ENCODE assay signal across 1 cellular context in the genomic region with DNA sequence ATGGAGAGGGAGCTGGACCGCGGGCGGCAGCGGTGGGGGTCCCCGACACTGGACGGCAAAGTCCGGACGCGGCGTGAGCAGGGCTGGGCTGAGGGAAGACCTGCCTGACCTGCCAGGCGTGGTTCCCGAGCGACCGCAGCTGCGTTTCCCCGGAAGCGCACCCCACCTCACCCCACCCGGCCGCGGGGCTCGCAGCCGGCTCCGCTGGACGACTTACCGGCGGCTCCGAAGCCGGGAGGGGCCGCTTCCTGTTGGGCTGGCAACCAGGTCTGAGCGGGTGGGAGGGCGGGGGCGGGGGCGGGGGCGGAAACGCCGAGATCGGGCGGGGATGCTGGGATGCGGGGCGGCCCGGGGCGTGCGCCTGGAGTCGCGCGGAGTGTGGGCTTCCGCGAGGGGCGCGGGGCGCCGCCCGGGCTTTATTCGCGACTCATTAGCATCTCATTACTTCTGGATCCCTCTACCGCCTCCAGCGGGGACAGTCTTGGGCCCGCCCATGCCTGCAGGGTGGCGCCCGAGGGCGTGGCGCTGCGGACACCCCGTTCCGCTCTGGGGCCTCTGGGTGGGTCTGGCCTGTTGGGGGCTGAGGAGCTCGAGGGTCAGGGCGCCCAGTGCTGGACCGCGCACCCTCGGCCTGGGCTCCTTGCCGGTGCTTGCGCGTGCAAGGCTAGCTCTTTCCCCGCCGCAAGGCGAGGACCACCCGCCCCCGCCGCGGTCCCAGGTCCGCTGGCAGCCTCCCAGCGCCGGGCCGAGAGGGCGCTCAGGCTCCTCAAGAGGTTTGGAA.
TF ChIP-seq lines count a peak whose summit lies in the region.

A gene with protein sequence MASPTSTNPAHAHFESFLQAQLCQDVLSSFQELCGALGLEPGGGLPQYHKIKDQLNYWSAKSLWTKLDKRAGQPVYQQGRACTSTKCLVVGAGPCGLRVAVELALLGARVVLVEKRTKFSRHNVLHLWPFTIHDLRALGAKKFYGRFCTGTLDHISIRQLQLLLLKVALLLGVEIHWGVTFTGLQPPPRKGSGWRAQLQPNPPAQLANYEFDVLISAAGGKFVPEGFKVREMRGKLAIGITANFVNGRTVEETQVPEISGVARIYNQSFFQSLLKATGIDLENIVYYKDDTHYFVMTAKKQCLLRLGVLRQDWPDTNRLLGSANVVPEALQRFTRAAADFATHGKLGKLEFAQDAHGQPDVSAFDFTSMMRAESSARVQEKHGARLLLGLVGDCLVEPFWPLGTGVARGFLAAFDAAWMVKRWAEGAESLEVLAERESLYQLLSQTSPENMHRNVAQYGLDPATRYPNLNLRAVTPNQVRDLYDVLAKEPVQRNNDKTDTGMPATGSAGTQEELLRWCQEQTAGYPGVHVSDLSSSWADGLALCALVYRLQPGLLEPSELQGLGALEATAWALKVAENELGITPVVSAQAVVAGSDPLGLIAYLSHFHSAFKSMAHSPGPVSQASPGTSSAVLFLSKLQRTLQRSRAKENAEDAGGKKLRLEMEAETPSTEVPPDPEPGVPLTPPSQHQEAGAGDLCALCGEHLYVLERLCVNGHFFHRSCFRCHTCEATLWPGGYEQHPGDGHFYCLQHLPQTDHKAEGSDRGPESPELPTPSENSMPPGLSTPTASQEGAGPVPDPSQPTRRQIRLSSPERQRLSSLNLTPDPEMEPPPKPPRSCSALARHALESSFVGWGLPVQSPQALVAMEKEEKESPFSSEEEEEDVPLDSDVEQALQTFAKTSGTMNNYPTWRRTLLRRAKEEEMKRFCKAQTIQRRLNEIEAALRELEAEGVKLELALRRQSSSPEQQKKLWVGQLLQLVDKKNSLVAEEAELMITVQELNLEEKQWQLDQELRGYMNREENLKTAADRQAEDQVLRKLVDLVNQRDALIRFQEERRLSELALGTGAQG (minus strand): TSS at position 271 of the 781 bp plus-strand sequence. CDS start 1,576 bp downstream, outside the sequence.

TF ChIP-seq in K562, 482 proteins besides CTCF, POLR2A, EP300 and RAD21 (continued from another document and continues in another):
- TF ChIP-seq, protein P1, sequence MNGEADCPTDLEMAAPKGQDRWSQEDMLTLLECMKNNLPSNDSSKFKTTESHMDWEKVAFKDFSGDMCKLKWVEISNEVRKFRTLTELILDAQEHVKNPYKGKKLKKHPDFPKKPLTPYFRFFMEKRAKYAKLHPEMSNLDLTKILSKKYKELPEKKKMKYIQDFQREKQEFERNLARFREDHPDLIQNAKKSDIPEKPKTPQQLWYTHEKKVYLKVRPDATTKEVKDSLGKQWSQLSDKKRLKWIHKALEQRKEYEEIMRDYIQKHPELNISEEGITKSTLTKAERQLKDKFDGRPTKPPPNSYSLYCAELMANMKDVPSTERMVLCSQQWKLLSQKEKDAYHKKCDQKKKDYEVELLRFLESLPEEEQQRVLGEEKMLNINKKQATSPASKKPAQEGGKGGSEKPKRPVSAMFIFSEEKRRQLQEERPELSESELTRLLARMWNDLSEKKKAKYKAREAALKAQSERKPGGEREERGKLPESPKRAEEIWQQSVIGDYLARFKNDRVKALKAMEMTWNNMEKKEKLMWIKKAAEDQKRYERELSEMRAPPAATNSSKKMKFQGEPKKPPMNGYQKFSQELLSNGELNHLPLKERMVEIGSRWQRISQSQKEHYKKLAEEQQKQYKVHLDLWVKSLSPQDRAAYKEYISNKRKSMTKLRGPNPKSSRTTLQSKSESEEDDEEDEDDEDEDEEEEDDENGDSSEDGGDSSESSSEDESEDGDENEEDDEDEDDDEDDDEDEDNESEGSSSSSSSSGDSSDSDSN (IDR thresholded peaks at IDR 0.05; ENCODE audit: borderline replicate concordance in 1 of 2, low read depth in 2 of 2, low read length in 2 of 2), result peak in 1 of 2 experiments; percentile 53; a peak in 1 of 4 replicates
- TF ChIP-seq ZNF263 (CRISPR knock-in tag; IDR thresholded peaks at IDR 0.05; ENCODE audit: borderline replicate concordance) (0 out of 2 replicates have a peak, but pooled peaks have one; percentile 28), L3MBTL2 (IDR thresholded peaks at IDR 0.05) (peak; percentile 25; the same call in 1 of the 2 replicates), POLR2B (IDR thresholded peaks at IDR 0.05; ENCODE audit: low read depth, partially characterized antibody) (peak; percentile 28), BDP1 (IDR thresholded peaks at IDR 0.05; ENCODE audit: insufficient read depth, insufficient read length) (no peak), KDM5B (IDR thresholded peaks at IDR 0.05; ENCODE audit: insufficient replicate concordance, low read depth, low read length) (peak; percentile 81), HMGN3 (IDR thresholded peaks at IDR 0.05; ENCODE audit: borderline replicate concordance, extremely low read depth, insufficient read length, low read depth, low read length) (peak; percentile 39), TAF1 (IDR thresholded peaks at IDR 0.05; ENCODE audit: control insufficient read depth, extremely low read depth, insufficient read depth, low read length, severe bottlenecking) (peak; percentile 2), ZFP1 (CRISPR knock-in tag; IDR thresholded peaks at IDR 0.05) (no peak), MTA3 (IDR thresholded peaks at IDR 0.05; ENCODE audit: borderline replicate concordance) (peak; percentile 52; the same call in 1 of the 2 replicates), U2AF1 (optimal IDR thresholded peaks at IDR 0.05; ENCODE audit: low read depth, low read length) (no peak), KAT7 (CRISPR knock-in tag; IDR thresholded peaks at IDR 0.05; ENCODE audit: borderline replicate concordance) (peak; percentile 83; the same call in 1 of the 2 replicates), GABPB1 (CRISPR knock-in tag; IDR thresholded peaks at IDR 0.05) (peak; percentile 18; the same call in 1 of the 2 replicates), HCFC1 (IDR thresholded peaks at IDR 0.05; ENCODE audit: low read depth, low read length) (peak; percentile 9; the same call in 1 of the 2 replicates), RBBP5 (IDR thresholded peaks at IDR 0.05; ENCODE audit: borderline replicate concordance, insufficient read depth, low read length, poor library complexity, severe bottlenecking) (peak; percentile 58), HDAC1 (IDR thresholded peaks at IDR 0.05) (peak in 1 of 2 experiments; percentile 36; a peak in 2 of 4 replicates), SREBF2 (CRISPR knock-in tag; IDR thresholded peaks at IDR 0.05) (no peak), POLR2G (IDR thresholded peaks at IDR 0.05; ENCODE audit: low read depth, low read length) (peak; percentile 80), ZKSCAN8 (CRISPR knock-in tag; IDR thresholded peaks at IDR 0.05) (no peak), LCOR (CRISPR knock-in tag; IDR thresholded peaks at IDR 0.05) (peak; percentile 18; the same call in 1 of the 2 replicates), ZNF134 (CRISPR knock-in tag; conservative IDR thresholded peaks at IDR 0.05) (0 out of 2 replicates have a peak, but pooled peaks have one; percentile 37), SMARCE1 (IDR thresholded peaks at IDR 0.05) (no peak)
- TF ChIP-seq, protein P2, sequence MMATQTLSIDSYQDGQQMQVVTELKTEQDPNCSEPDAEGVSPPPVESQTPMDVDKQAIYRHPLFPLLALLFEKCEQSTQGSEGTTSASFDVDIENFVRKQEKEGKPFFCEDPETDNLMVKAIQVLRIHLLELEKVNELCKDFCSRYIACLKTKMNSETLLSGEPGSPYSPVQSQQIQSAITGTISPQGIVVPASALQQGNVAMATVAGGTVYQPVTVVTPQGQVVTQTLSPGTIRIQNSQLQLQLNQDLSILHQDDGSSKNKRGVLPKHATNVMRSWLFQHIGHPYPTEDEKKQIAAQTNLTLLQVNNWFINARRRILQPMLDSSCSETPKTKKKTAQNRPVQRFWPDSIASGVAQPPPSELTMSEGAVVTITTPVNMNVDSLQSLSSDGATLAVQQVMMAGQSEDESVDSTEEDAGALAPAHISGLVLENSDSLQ (IDR thresholded peaks at IDR 0.05), result no peak
- TF ChIP-seq, protein P3, sequence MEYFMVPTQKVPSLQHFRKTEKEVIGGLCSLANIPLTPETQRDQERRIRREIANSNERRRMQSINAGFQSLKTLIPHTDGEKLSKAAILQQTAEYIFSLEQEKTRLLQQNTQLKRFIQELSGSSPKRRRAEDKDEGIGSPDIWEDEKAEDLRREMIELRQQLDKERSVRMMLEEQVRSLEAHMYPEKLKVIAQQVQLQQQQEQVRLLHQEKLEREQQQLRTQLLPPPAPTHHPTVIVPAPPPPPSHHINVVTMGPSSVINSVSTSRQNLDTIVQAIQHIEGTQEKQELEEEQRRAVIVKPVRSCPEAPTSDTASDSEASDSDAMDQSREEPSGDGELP (CRISPR knock-in tag; IDR thresholded peaks at IDR 0.05; ENCODE audit: borderline replicate concordance), result peak; percentile 55; the same call in 1 of the 2 replicates
- TF ChIP-seq, protein P4, sequence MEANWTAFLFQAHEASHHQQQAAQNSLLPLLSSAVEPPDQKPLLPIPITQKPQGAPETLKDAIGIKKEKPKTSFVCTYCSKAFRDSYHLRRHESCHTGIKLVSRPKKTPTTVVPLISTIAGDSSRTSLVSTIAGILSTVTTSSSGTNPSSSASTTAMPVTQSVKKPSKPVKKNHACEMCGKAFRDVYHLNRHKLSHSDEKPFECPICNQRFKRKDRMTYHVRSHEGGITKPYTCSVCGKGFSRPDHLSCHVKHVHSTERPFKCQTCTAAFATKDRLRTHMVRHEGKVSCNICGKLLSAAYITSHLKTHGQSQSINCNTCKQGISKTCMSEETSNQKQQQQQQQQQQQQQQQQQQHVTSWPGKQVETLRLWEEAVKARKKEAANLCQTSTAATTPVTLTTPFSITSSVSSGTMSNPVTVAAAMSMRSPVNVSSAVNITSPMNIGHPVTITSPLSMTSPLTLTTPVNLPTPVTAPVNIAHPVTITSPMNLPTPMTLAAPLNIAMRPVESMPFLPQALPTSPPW (CRISPR knock-in tag; IDR thresholded peaks at IDR 0.05), result peak; percentile 94
- TF ChIP-seq, protein P5, sequence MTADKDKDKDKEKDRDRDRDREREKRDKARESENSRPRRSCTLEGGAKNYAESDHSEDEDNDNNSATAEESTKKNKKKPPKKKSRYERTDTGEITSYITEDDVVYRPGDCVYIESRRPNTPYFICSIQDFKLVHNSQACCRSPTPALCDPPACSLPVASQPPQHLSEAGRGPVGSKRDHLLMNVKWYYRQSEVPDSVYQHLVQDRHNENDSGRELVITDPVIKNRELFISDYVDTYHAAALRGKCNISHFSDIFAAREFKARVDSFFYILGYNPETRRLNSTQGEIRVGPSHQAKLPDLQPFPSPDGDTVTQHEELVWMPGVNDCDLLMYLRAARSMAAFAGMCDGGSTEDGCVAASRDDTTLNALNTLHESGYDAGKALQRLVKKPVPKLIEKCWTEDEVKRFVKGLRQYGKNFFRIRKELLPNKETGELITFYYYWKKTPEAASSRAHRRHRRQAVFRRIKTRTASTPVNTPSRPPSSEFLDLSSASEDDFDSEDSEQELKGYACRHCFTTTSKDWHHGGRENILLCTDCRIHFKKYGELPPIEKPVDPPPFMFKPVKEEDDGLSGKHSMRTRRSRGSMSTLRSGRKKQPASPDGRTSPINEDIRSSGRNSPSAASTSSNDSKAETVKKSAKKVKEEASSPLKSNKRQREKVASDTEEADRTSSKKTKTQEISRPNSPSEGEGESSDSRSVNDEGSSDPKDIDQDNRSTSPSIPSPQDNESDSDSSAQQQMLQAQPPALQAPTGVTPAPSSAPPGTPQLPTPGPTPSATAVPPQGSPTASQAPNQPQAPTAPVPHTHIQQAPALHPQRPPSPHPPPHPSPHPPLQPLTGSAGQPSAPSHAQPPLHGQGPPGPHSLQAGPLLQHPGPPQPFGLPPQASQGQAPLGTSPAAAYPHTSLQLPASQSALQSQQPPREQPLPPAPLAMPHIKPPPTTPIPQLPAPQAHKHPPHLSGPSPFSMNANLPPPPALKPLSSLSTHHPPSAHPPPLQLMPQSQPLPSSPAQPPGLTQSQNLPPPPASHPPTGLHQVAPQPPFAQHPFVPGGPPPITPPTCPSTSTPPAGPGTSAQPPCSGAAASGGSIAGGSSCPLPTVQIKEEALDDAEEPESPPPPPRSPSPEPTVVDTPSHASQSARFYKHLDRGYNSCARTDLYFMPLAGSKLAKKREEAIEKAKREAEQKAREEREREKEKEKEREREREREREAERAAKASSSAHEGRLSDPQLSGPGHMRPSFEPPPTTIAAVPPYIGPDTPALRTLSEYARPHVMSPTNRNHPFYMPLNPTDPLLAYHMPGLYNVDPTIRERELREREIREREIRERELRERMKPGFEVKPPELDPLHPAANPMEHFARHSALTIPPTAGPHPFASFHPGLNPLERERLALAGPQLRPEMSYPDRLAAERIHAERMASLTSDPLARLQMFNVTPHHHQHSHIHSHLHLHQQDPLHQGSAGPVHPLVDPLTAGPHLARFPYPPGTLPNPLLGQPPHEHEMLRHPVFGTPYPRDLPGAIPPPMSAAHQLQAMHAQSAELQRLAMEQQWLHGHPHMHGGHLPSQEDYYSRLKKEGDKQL (CRISPR knock-in tag; IDR thresholded peaks at IDR 0.05; ENCODE audit: borderline replicate concordance), result no peak
- TF ChIP-seq, protein P6, sequence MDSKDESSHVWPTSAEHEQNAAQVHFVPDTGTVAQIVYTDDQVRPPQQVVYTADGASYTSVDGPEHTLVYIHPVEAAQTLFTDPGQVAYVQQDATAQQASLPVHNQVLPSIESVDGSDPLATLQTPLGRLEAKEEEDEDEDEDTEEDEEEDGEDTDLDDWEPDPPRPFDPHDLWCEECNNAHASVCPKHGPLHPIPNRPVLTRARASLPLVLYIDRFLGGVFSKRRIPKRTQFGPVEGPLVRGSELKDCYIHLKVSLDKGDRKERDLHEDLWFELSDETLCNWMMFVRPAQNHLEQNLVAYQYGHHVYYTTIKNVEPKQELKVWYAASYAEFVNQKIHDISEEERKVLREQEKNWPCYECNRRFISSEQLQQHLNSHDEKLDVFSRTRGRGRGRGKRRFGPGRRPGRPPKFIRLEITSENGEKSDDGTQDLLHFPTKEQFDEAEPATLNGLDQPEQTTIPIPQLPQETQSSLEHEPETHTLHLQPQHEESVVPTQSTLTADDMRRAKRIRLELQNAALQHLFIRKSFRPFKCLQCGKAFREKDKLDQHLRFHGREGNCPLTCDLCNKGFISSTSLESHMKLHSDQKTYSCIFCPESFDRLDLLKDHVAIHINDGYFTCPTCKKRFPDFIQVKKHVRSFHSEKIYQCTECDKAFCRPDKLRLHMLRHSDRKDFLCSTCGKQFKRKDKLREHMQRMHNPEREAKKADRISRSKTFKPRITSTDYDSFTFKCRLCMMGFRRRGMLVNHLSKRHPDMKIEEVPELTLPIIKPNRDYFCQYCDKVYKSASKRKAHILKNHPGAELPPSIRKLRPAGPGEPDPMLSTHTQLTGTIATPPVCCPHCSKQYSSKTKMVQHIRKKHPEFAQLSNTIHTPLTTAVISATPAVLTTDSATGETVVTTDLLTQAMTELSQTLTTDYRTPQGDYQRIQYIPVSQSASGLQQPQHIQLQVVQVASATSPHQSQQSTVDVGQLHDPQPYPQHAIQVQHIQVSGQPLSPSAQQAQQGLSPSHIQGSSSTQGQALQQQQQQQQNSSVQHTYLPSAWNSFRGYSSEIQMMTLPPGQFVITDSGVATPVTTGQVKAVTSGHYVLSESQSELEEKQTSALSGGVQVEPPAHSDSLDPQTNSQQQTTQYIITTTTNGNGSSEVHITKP (IDR thresholded peaks at IDR 0.05; ENCODE audit: partially characterized antibody), result peak; percentile 50
